Comparison of ENCODE assay signal across 15 cellular contexts in genomic region chr14:61701946-61702345, GRCh38. TPM values are rescaled to one million over a fixed set of nuclear protein-coding genes. Genes with fewer than 3 reads are reported as not detected.
A peak's percentile ranks its signal among the peaks of the same experiment; 100 is the strongest.
DNase-seq lines count a peak whose midpoint lies in the region; ATAC-seq lines count a peak whose summit lies in the region.
"Had no signal": no experiment of that assay in that cellular context is flagged by ENCODE, and none has a peak within 500 bp of the region (broad histone marks: within the 10 kb centered on the region; RNA-seq: fewer than 3 reads in every experiment).

No MANE protein-coding gene starts in this region.

- no peaks in the 10 kb centered on the region for H3K36me3 ChIP-seq in CD8-positive, alpha-beta memory T cell (ENCODE audit: insufficient read depth, low read length)
- H3K36me3 ChIP-seq: right lobe of liver had no signal

- no peak for DNase-seq in CD8-positive, alpha-beta memory T cell
- DNase-seq in activated naive CD8-positive, alpha-beta T cell treated with anti-CD3 and anti-CD28 coated beads, Interleukin-2, amount 10 ng/mL, durations not matched to agents 7 days and 5 days: no peak
- DNase-seq in memory B cell (ENCODE audit: low spot score in 2 of 2) (no peak), retina (no peak)
- DNase-seq in stimulated activated naive CD4-positive, alpha-beta T cell (lab: John Stamatoyannopoulos, UW): no peak
- DNase-seq: CD4-positive, alpha-beta T cell; hypothalamus; NCI-H1105 treated with DMSO at 0.1 percent for 48 hours; NCI-H446 treated with DMSO at 0.1 percent for 48 hours; right lobe of liver had no signal

- no peak overlapping the region for H3K27ac Mint-ChIP-seq in CD8-positive, alpha-beta memory T cell
- H3K27ac Mint-ChIP-seq in IgD-negative memory B cell (peak overlapping the region in 2 of 3 donors; percentile 67 to 75), memory B cell (no peak overlapping the region)
- H3K27ac Mint-ChIP-seq in activated naive CD8-positive, alpha-beta T cell treated with anti-CD3 and anti-CD28 coated beads, Interleukin-2, amount 10 ng/mL, durations not matched to agents 7 days and 5 days: no peak overlapping the region

- no peaks in the 10 kb centered on the region for H3K9me3 Mint-ChIP-seq in CD8-positive, alpha-beta memory T cell
- H3K9me3 Mint-ChIP-seq in IgD-negative memory B cell (peaks cover 0 to 2% (median 0%) of the 10 kb centered on the region in 3 donors), memory B cell (no peaks in the 10 kb centered on the region)
- no peaks in the 10 kb centered on the region for H3K9me3 Mint-ChIP-seq in activated naive CD8-positive, alpha-beta T cell treated with anti-CD3 and anti-CD28 coated beads, Interleukin-2, amount 10 ng/mL, durations not matched to agents 7 days and 5 days

- peaks cover 0 to 4% (median 2%) of the 10 kb centered on the region in 3 donors for H3K36me3 Mint-ChIP-seq in CD8-positive, alpha-beta memory T cell
- H3K36me3 Mint-ChIP-seq in IgD-negative memory B cell (peaks cover 2% of the 10 kb centered on the region), memory B cell (peaks cover 6% of the 10 kb centered on the region)
- H3K36me3 Mint-ChIP-seq in activated naive CD8-positive, alpha-beta T cell treated with anti-CD3 and anti-CD28 coated beads, Interleukin-2, amount 10 ng/mL, durations not matched to agents 7 days and 5 days: peaks cover 28% of the 10 kb centered on the region

- H3K4me3 Mint-ChIP-seq in CD8-positive, alpha-beta memory T cell: peak overlapping the region in 4 of 7 donors; percentile 1 to 45 (median 28)
- peak overlapping the region in 2 of 4 donors; percentile 46 to 65 for H3K4me3 Mint-ChIP-seq in IgD-negative memory B cell
- H3K4me3 Mint-ChIP-seq in activated naive CD8-positive, alpha-beta T cell treated with anti-CD3 and anti-CD28 coated beads, Interleukin-2, amount 10 ng/mL, durations not matched to agents 7 days and 5 days: peak overlapping the region; percentile 40
- H3K4me3 Mint-ChIP-seq in memory B cell: peak overlapping the region; percentile 41
- H3K4me3 Mint-ChIP-seq: CD4-positive, alpha-beta T cell had no signal

- H3K27me3 ChIP-seq in CD8-positive, alpha-beta memory T cell (ENCODE audit: insufficient read depth, low read length, poor library complexity, severe bottlenecking): no peaks in the 10 kb centered on the region
- H3K27me3 ChIP-seq: right lobe of liver had no signal

- H3K9me3 ChIP-seq in CD8-positive, alpha-beta memory T cell (ENCODE audit: low read length): no peaks in the 10 kb centered on the region
- H3K9me3 ChIP-seq: right lobe of liver had no signal

- H3K27me3 Mint-ChIP-seq in CD8-positive, alpha-beta memory T cell: no peaks in the 10 kb centered on the region
- H3K27me3 Mint-ChIP-seq in IgD-negative memory B cell (no peaks in the 10 kb centered on the region), memory B cell (no peaks in the 10 kb centered on the region)
- no peaks in the 10 kb centered on the region for H3K27me3 Mint-ChIP-seq in activated naive CD8-positive, alpha-beta T cell treated with anti-CD3 and anti-CD28 coated beads, Interleukin-2, amount 10 ng/mL, durations not matched to agents 7 days and 5 days
- H3K27me3 Mint-ChIP-seq: CD4-positive, alpha-beta T cell had no signal

- no peak for ATAC-seq in activated naive CD8-positive, alpha-beta T cell treated with anti-CD3 and anti-CD28 coated beads, Interleukin-2, amount 10 ng/mL, durations not matched to agents 7 days and 5 days (ENCODE audit: low read depth)
- ATAC-seq in memory B cell (ENCODE audit: low read depth): no peak
- ATAC-seq in HG03039 (IDR thresholded peaks at IDR 0.05; ENCODE audit: unreplicated experiment): no peak
- no peak for ATAC-seq in HG03432 (IDR thresholded peaks at IDR 0.05; ENCODE audit: unreplicated experiment)
- ATAC-seq: esophagus mucosa, right lobe of liver had no signal

- POLR2A ChIA-PET in CD8-positive, alpha-beta memory T cell (lab: Charles Lee): interaction anchor here (0.6 to 0.7 kb wide), 2 partner anchors 334 to 419 kb away, joined by 3 to 4 read pairs; no protein-coding TSS in a partner anchor
- POLR2A ChIA-PET in activated naive CD8-positive, alpha-beta T cell treated with anti-CD3 and anti-CD28 coated beads, Interleukin-2, amount 10 ng/mL, durations not matched to agents 7 days and 5 days (lab: Charles Lee): interaction anchor here (0.6 to 0.7 kb wide), 2 partner anchors 43 to 324 kb away, joined by 3 read pairs; no protein-coding TSS in a partner anchor

- no peak overlapping the region for H3K27ac ChIP-seq in CD8-positive, alpha-beta memory T cell (ENCODE audit: low read depth, low read length)
- H3K27ac ChIP-seq: coronary artery, right lobe of liver had no signal

- H3K4me1 Mint-ChIP-seq in CD8-positive, alpha-beta memory T cell: peaks cover 75 to 96% (median 96%) of the 10 kb centered on the region in 3 donors
- H3K4me1 Mint-ChIP-seq in IgD-negative memory B cell: peaks cover 79 to 80% (median 79%) of the 10 kb centered on the region in 3 donors
- H3K4me1 Mint-ChIP-seq in activated naive CD8-positive, alpha-beta T cell treated with anti-CD3 and anti-CD28 coated beads, Interleukin-2, amount 10 ng/mL, durations not matched to agents 7 days and 5 days: peaks cover 63% of the 10 kb centered on the region
- peaks cover 42% of the 10 kb centered on the region for H3K4me1 Mint-ChIP-seq in memory B cell

- H3K4me1 ChIP-seq in CD8-positive, alpha-beta memory T cell (ENCODE audit: insufficient read depth, low read length): peaks cover 61% of the 10 kb centered on the region

- CTCF ChIA-PET in CD8-positive, alpha-beta memory T cell (lab: Charles Lee): interaction anchor here (1.1 kb wide), 1 partner anchor 227 kb away, joined by 3 read pairs; no protein-coding TSS in a partner anchor

- H3K4me3 ChIP-seq in CD8-positive, alpha-beta memory T cell (ENCODE audit: low read length): no peak overlapping the region
- H3K4me3 ChIP-seq: coronary artery, right lobe of liver had no signal

RNA-seq across cellular contexts. Expression of gene HIF1A, which starts 6.6 kb away (rescaled TPM):
- 100 to 1,000 TPM; 130 to 139 TPM for total RNA-seq in CD8-positive, alpha-beta memory T cell
- 49.6 TPM for polyA plus RNA-seq in CD8-positive, alpha-beta memory T cell
- 88.0 TPM for polyA plus RNA-seq in IgD-negative memory B cell
- total RNA-seq in activated naive CD8-positive, alpha-beta T cell treated with anti-CD3 and anti-CD28 coated beads, Interleukin-2, amount 10 ng/mL, durations not matched to agents 7 days and 5 days: 100 to 1,000 TPM; 119 to 128 TPM

Comparison
In these comparisons a context has a peak if more than half of its experiments do, and no peak if none do; other contexts are left out.
1. H3K27ac Mint-ChIP-seq: peak in IgD-negative memory B cell (2 of 3); none in CD8-positive, alpha-beta memory T cell (0 of 8), activated naive CD8-positive, alpha-beta T cell treated with anti-CD3 and anti-CD28 coated beads, Interleukin-2, amount 10 ng/mL, durations not matched to agents 7 days and 5 days (single experiment) and memory B cell (single experiment).